ENCODE assay signal across 8 cellular contexts in genomic region chr19:3665681-3666544, GRCh38. TPM values are rescaled to one million over a fixed set of nuclear protein-coding genes. Genes with fewer than 3 reads are reported as not detected.
DNase-seq lines count a peak whose midpoint lies in the region; ATAC-seq, FAIRE-seq and TF ChIP-seq lines count a peak whose summit lies in the region.

No MANE protein-coding gene starts in this region.

- WGBS in mammary epithelial cell (ENCODE audit: low coverage, missing lambda C conversion rate): 44% methylated on average over 14 of the region's 40 CpGs
- 64% methylated on average over 20 of the region's 40 CpGs for WGBS in HepG2 (ENCODE audit: low lambda C conversion rate)

- no peak for TF ChIP-seq POLR2A in HepG2 (IDR thresholded peaks at IDR 0.05; ENCODE audit: insufficient read depth in 1 of 2, low read depth in 2 of 2, low read length in 2 of 2)

- CTCF ChIA-PET in CD8-positive, alpha-beta T cell (lab: Charles Lee): interaction anchor here (0.6 to 8.4 kb wide), 16 partner anchors 8 to 322 kb away, joined by 3 to 160 read pairs (median 4); partner anchors contain the start of genes CACTIN, PIP5K1C and TJP3
- CTCF ChIA-PET in mammary epithelial cell (lab: Charles Lee; ENCODE audit: low non-redundant PET): interaction anchor here (0.6 kb wide), 1 partner anchor 183 kb away, joined by 4 read pairs; no protein-coding TSS in a partner anchor
- CTCF ChIA-PET in HepG2 (lab: Yijun Ruan, JAX; ENCODE audit: low intra/inter-chr PET ratio, low total read pairs): interaction anchor here (0.8 to 1.5 kb wide), 2 partner anchors 35 to 40 kb away, joined by 5 to 16 read pairs; partner anchors contain the start of gene PIP5K1C

- H3K9me3 Mint-ChIP-seq in CD8-positive, alpha-beta T cell: no peaks in the 10 kb centered on the region

- H3K4me3 ChIP-seq in CD8-positive, alpha-beta T cell (ENCODE audit: low read depth, low read length): no peak overlapping the region
- H3K4me3 ChIP-seq in mammary epithelial cell (replicated peaks in 1 of 3; ENCODE audit: insufficient read depth in 1 of 3, low read depth in 2 of 3, low read length in 3 of 3): no peak overlapping the region
- no peak overlapping the region for H3K4me3 ChIP-seq in HepG2 (replicated peaks in 1 of 3; ENCODE audit: insufficient read depth in 1 of 3, low read depth in 2 of 3, low read length in 3 of 3)

- H3K9me3 ChIP-seq in CD8-positive, alpha-beta T cell (ENCODE audit: low read length): no peaks in the 10 kb centered on the region
- H3K9me3 ChIP-seq in mammary epithelial cell (replicated peaks; ENCODE audit: insufficient read depth, low read length): no peaks in the 10 kb centered on the region
- H3K9me3 ChIP-seq in HepG2 (ENCODE audit: low read length): no peaks in the 10 kb centered on the region

- peak; percentile 85 for TF ChIP-seq CTCF in CD8-positive, alpha-beta T cell (IDR thresholded peaks at IDR 0.05)
- TF ChIP-seq CTCF in mammary epithelial cell (conservative IDR thresholded peaks at IDR 0.05 in 1 of 2, IDR thresholded peaks at IDR 0.05 in 1 of 2; ENCODE audit: extremely low read depth in 1 of 2, insufficient read depth in 1 of 2, low read depth in 1 of 2, low read length in 2 of 2) (peak; percentile 72 to 90), HepG2 (CRISPR knock-in tag; IDR thresholded peaks at IDR 0.05) (peak; percentile 97)

- peaks cover 28% of the 10 kb centered on the region for H3K36me3 Mint-ChIP-seq in CD8-positive, alpha-beta T cell

- in situ Hi-C loops in mammary epithelial cell (cut with MboI; ENCODE audit: low sequenced_read_pairs in 2 of 2): no loop called here
- in situ Hi-C loops in HepG2 (cut with HindIII; ENCODE audit: extremely low pct_ligation_motif_present, low pct_unique_long_range_greater_than_20kb): no loop called here

- dilution Hi-C loops in mammary epithelial cell (cut with HindIII; ENCODE audit: low sequenced_read_pairs): no loop called here

- intact Hi-C loops in CD8-positive, alpha-beta T cell (cut with DNase I, micrococcal nuclease): loop anchor here (1.0 to 2.0 kb wide), 6 partner anchors 34 to 538 kb away; partner anchors contain the start of gene PIP5K1C (in 2 of the 2)
- intact Hi-C loops in mammary epithelial cell (cut with micrococcal nuclease) (loop anchor here (1.0 to 10.0 kb wide), 3 partner anchors 34 to 539 kb away; partner anchors contain the start of gene PIP5K1C), HepG2 (cut with micrococcal nuclease; ENCODE audit: unreplicated experiment) (loop anchor here (5.0 kb wide), 1 partner anchor 36 kb away; the partner anchor contains the start of gene PIP5K1C)

- H3K4me2 ChIP-seq in mammary epithelial cell (ENCODE audit: insufficient read depth, low read depth, low read length) (no peak overlapping the region), HepG2 (ENCODE audit: low read depth, low read length) (no peak overlapping the region)

- H3K27ac Mint-ChIP-seq in CD8-positive, alpha-beta T cell: no peak overlapping the region

- no TSS peak for BruUV-seq in mammary epithelial cell (replicated peaks; lab: Mats Ljungman, UMichigan)
- BruUV-seq in HepG2 (replicated peaks; lab: Mats Ljungman, UMichigan): no TSS peak

- TF ChIP-seq EP300 in HepG2 (IDR thresholded peaks at IDR 0.05; ENCODE audit: low read depth in 2 of 2, low read length in 2 of 2): no peak
- TF ChIP-seq EP300 in HepG2 (CRISPR knock-in tag; IDR thresholded peaks at IDR 0.05; ENCODE audit: borderline replicate concordance): no peak

- no peak for FAIRE-seq in HepG2 (lab: Jason Lieb, UNC)

- H3K9ac ChIP-seq in mammary epithelial cell (ENCODE audit: insufficient read depth, low read length): no peak overlapping the region
- no peak overlapping the region for H3K9ac ChIP-seq in HepG2 (ENCODE audit: insufficient read depth, low read depth, low read length)

- H3K4me3 Mint-ChIP-seq in CD8-positive, alpha-beta T cell: no peak overlapping the region

- TF ChIP-seq RAD21 in HepG2 (CRISPR knock-in tag; IDR thresholded peaks at IDR 0.05): peak; percentile 93

- peak; percentile 56 to 91 (median 70) for DNase-seq in CD8-positive, alpha-beta T cell
- DNase-seq in HK-2 (ENCODE audit: unreplicated experiment) (peak; percentile 69), mammary epithelial cell (peak; percentile 14), HepG2 (ENCODE audit: low spot score) (peak; percentile 13)
- peak; percentile 56 for DNase-seq in activated CD4-positive, CD25-positive, alpha-beta regulatory T cell treated with anti-CD3 and anti-CD28 coated beads, Interleukin-2, amount 50 U/mL, for 16 hours (ENCODE audit: low read depth, low spot score)
- DNase-seq in stimulated activated CD4-positive, alpha-beta T cell treated with anti-CD3 and anti-CD28 coated beads, TNF-alpha, amount 100 ng/mL, for 4 hours (ENCODE audit: low read depth in 3 of 3): peak; percentile 57 to 71 (median 69)

- no peak overlapping the region for H3K27ac ChIP-seq in CD8-positive, alpha-beta T cell (ENCODE audit: low read depth, low read length)
- H3K27ac ChIP-seq in mammary epithelial cell (ENCODE audit: insufficient read depth, low read depth, low read length) (no peak overlapping the region), HepG2 (ENCODE audit: extremely low read length, insufficient read depth, low read length) (no peak overlapping the region)

- peaks cover 2% of the 10 kb centered on the region for H4K20me1 ChIP-seq in mammary epithelial cell (ENCODE audit: insufficient read depth, low read length)
- no peaks in the 10 kb centered on the region for H4K20me1 ChIP-seq in HepG2 (ENCODE audit: insufficient read depth, low read length)

- no peaks in the 10 kb centered on the region for H3K79me2 ChIP-seq in mammary epithelial cell (ENCODE audit: insufficient read depth, low read length)
- no peaks in the 10 kb centered on the region for H3K79me2 ChIP-seq in HepG2 (ENCODE audit: insufficient read depth, low read length)

- POLR2A ChIA-PET in CD8-positive, alpha-beta T cell (lab: Charles Lee): interaction anchor here (0.5 to 1.2 kb wide), 2 partner anchors 24 to 34 kb away, joined by 3 read pairs; partner anchors contain the start of gene PIP5K1C
- POLR2A ChIA-PET in HepG2 (lab: Yijun Ruan, JAX): no interaction called here

- ATAC-seq in CD8-positive, alpha-beta T cell: peak; percentile 98
- ATAC-seq in HepG2 (peak; percentile 64), GM21717 (IDR thresholded peaks at IDR 0.05; ENCODE audit: unreplicated experiment) (no peak), HG03565 (IDR thresholded peaks at IDR 0.05; ENCODE audit: unreplicated experiment) (no peak)

- H3K4me1 ChIP-seq in CD8-positive, alpha-beta T cell (ENCODE audit: insufficient read depth, low read length): peaks cover 11% of the 10 kb centered on the region
- peaks cover 22% of the 10 kb centered on the region for H3K4me1 ChIP-seq in mammary epithelial cell (ENCODE audit: insufficient read depth, low read length)
- H3K4me1 ChIP-seq in HepG2 (ENCODE audit: insufficient read depth, low read length): peaks cover 21% of the 10 kb centered on the region

- no peaks in the 10 kb centered on the region for H3K27me3 ChIP-seq in CD8-positive, alpha-beta T cell (ENCODE audit: insufficient read depth, low read length)
- H3K27me3 ChIP-seq in mammary epithelial cell (ENCODE audit: insufficient read depth, low read length): no peaks in the 10 kb centered on the region
- H3K27me3 ChIP-seq in HepG2 (ENCODE audit: control insufficient read depth in 1 of 2, insufficient read depth in 2 of 2, low read length in 2 of 2): no peaks in the 10 kb centered on the region

- H3K4me1 Mint-ChIP-seq in CD8-positive, alpha-beta T cell (ENCODE audit: low read depth): peaks cover 11% of the 10 kb centered on the region

- no peaks in the 10 kb centered on the region for H3K27me3 Mint-ChIP-seq in CD8-positive, alpha-beta T cell (ENCODE audit: low read depth)

- H2AFZ ChIP-seq in mammary epithelial cell (ENCODE audit: low read depth, low read length) (no peak overlapping the region), HepG2 (ENCODE audit: low read length) (no peak overlapping the region)

- no peaks in the 10 kb centered on the region for H3K36me3 ChIP-seq in CD8-positive, alpha-beta T cell (ENCODE audit: insufficient read depth, low read length)
- H3K36me3 ChIP-seq in mammary epithelial cell (ENCODE audit: insufficient read depth, low read length) (no peaks in the 10 kb centered on the region), HepG2 (replicated peaks in 1 of 2; ENCODE audit: control insufficient read depth in 1 of 2, insufficient read depth in 2 of 2, low read length in 2 of 2) (peaks cover 0 to 16% of the 10 kb centered on the region in 2 experiments; a peak in 4 of 5 replicates)

RNA-seq across cellular contexts. Expression of gene PIP5K1C, which starts 34.4 kb away (rescaled TPM):
- 10 to 100 TPM; 11.4 to 12.2 TPM for total RNA-seq in CD8-positive, alpha-beta T cell
- total RNA-seq in mammary epithelial cell (10 to 100 TPM; 22.5 to 26.7 TPM), HepG2 (2016; rRNA removed; fragmentation: Illumina TruSeq; extraction: Trizol) (4.3 and 5.2 TPM in 2 replicates)
- polyA plus RNA-seq in mammary epithelial cell (8.9 TPM), HepG2 (2011; rRNA removed) (3.6 and 4.8 TPM in 2 replicates)
- polyA minus RNA-seq in mammary epithelial cell: 34.6 TPM
- 7.1 TPM in 2 replicates for total RNA-seq in HepG2 (2016; cell fraction: cytosol; rRNA removed; fragmentation: Illumina TruSeq; extraction: Trizol; ENCODE audit: low read depth)
- 3.5 and 4.4 TPM in 2 replicates for total RNA-seq in HepG2 (2016; cell fraction: insoluble cytoplasmic fraction; rRNA removed; fragmentation: Illumina TruSeq; extraction: Trizol)
- 6.2 and 6.4 TPM in 2 replicates for total RNA-seq in HepG2 (2016; cell fraction: membrane; rRNA removed; fragmentation: Illumina TruSeq; extraction: Trizol)
- 3.7 and 4.3 TPM in 2 replicates for total RNA-seq in HepG2 (2016; cell fraction: nucleus; rRNA removed; fragmentation: Illumina TruSeq; extraction: Trizol)
- 1.9 and 2.3 TPM in 2 replicates for polyA plus RNA-seq in HepG2 (2011; cell fraction: cytosol; rRNA removed)
- 11.5 and 14.0 TPM in 2 replicates for polyA plus RNA-seq in HepG2 (2011; cell fraction: nucleus; rRNA removed)
- 6.4 and 8.6 TPM in 2 replicates for polyA plus RNA-seq in HepG2 (2012)
- polyA plus RNA-seq in HepG2 (2016; cell fraction: cytosol; fragmentation: Illumina TruSeq; extraction: Trizol; ENCODE audit: low read depth): 0.99 and 1.0 TPM in 2 replicates
- polyA plus RNA-seq in HepG2 (2016; cell fraction: insoluble cytoplasmic fraction; fragmentation: Illumina TruSeq; extraction: Trizol; ENCODE audit: low read depth): 6.8 and 10.5 TPM in 2 replicates
- polyA plus RNA-seq in HepG2 (2016; cell fraction: membrane; fragmentation: Illumina TruSeq; extraction: Trizol; ENCODE audit: low read depth): 4.0 and 4.6 TPM in 2 replicates
- 16.9 and 17.1 TPM in 2 replicates for polyA plus RNA-seq in HepG2 (2016; cell fraction: nucleus; fragmentation: Illumina TruSeq; extraction: Trizol; ENCODE audit: insufficient read depth, low read depth)
- polyA minus RNA-seq in HepG2 (2011; rRNA and poly(A)+ RNA removed; ENCODE audit: low replicate concordance): 21.9 and 27.3 TPM in 2 replicates
- 6.3 and 12.3 TPM in 2 replicates for polyA minus RNA-seq in HepG2 (2011; cell fraction: cytosol; rRNA and poly(A)+ RNA removed)
- 5.9 and 6.3 TPM in 2 replicates for polyA minus RNA-seq in HepG2 (2011; cell fraction: nucleus; rRNA and poly(A)+ RNA removed)

RNA-seq across cellular contexts. Expression of gene CACTIN, which starts 39.3 kb away (rescaled TPM):
- total RNA-seq in CD8-positive, alpha-beta T cell: 10 to 100 TPM; 32.5 to 33.0 TPM
- total RNA-seq in mammary epithelial cell: 10 to 100 TPM; 16.0 to 26.5 TPM
- 14.4 TPM for polyA plus RNA-seq in mammary epithelial cell
- polyA minus RNA-seq in mammary epithelial cell: 11.2 TPM
- total RNA-seq in HepG2 (2016; rRNA removed; fragmentation: Illumina TruSeq; extraction: Trizol): 11.1 and 16.6 TPM in 2 replicates
- total RNA-seq in HepG2 (2016; cell fraction: cytosol; rRNA removed; fragmentation: Illumina TruSeq; extraction: Trizol; ENCODE audit: low read depth): 2.8 and 3.1 TPM in 2 replicates
- 11.2 and 17.9 TPM in 2 replicates for total RNA-seq in HepG2 (2016; cell fraction: insoluble cytoplasmic fraction; rRNA removed; fragmentation: Illumina TruSeq; extraction: Trizol)
- 4.7 and 5.6 TPM in 2 replicates for total RNA-seq in HepG2 (2016; cell fraction: membrane; rRNA removed; fragmentation: Illumina TruSeq; extraction: Trizol)
- 9.0 and 11.6 TPM in 2 replicates for total RNA-seq in HepG2 (2016; cell fraction: nucleus; rRNA removed; fragmentation: Illumina TruSeq; extraction: Trizol)
- 10.0 and 11.5 TPM in 2 replicates for polyA plus RNA-seq in HepG2 (2011; rRNA removed)
- 6.6 and 11.2 TPM in 2 replicates for polyA plus RNA-seq in HepG2 (2011; cell fraction: cytosol; rRNA removed)
- polyA plus RNA-seq in HepG2 (2011; cell fraction: nucleus; rRNA removed): 31.8 and 41.5 TPM in 2 replicates
- 5.7 and 5.8 TPM in 2 replicates for polyA plus RNA-seq in HepG2 (2012)
- 1.7 and 1.8 TPM in 2 replicates for polyA plus RNA-seq in HepG2 (2016; cell fraction: cytosol; fragmentation: Illumina TruSeq; extraction: Trizol; ENCODE audit: low read depth)
- polyA plus RNA-seq in HepG2 (2016; cell fraction: insoluble cytoplasmic fraction; fragmentation: Illumina TruSeq; extraction: Trizol; ENCODE audit: low read depth): 10.2 and 13.0 TPM in 2 replicates
- polyA plus RNA-seq in HepG2 (2016; cell fraction: membrane; fragmentation: Illumina TruSeq; extraction: Trizol; ENCODE audit: low read depth): 3.7 and 4.0 TPM in 2 replicates
- 28.6 and 30.2 TPM in 2 replicates for polyA plus RNA-seq in HepG2 (2016; cell fraction: nucleus; fragmentation: Illumina TruSeq; extraction: Trizol; ENCODE audit: insufficient read depth, low read depth)
- 9.7 and 19.5 TPM in 2 replicates for polyA minus RNA-seq in HepG2 (2011; rRNA and poly(A)+ RNA removed; ENCODE audit: low replicate concordance)
- polyA minus RNA-seq in HepG2 (2011; cell fraction: cytosol; rRNA and poly(A)+ RNA removed): 5.0 and 5.2 TPM in 2 replicates
- 5.3 and 5.7 TPM in 2 replicates for polyA minus RNA-seq in HepG2 (2011; cell fraction: nucleus; rRNA and poly(A)+ RNA removed)

RNA-seq across cellular contexts. Expression of gene TJP3, which starts 42.3 kb away (rescaled TPM):
- total RNA-seq in CD8-positive, alpha-beta T cell: 1 to 10 TPM; 3.4 to 4.6 TPM
- under 1 TPM; 0.50 to 0.54 TPM for total RNA-seq in mammary epithelial cell
- 0.48 TPM for polyA plus RNA-seq in mammary epithelial cell
- 0.41 TPM for polyA minus RNA-seq in mammary epithelial cell
- total RNA-seq in HepG2 (2016; rRNA removed; fragmentation: Illumina TruSeq; extraction: Trizol): 20.6 and 21.5 TPM in 2 replicates
- total RNA-seq in HepG2 (2016; cell fraction: cytosol; rRNA removed; fragmentation: Illumina TruSeq; extraction: Trizol; ENCODE audit: low read depth): 4.8 and 6.1 TPM in 2 replicates
- total RNA-seq in HepG2 (2016; cell fraction: insoluble cytoplasmic fraction; rRNA removed; fragmentation: Illumina TruSeq; extraction: Trizol): 12.8 and 26.0 TPM in 2 replicates
- total RNA-seq in HepG2 (2016; cell fraction: membrane; rRNA removed; fragmentation: Illumina TruSeq; extraction: Trizol): 6.5 and 7.3 TPM in 2 replicates
- total RNA-seq in HepG2 (2016; cell fraction: nucleus; rRNA removed; fragmentation: Illumina TruSeq; extraction: Trizol): 21.9 and 26.6 TPM in 2 replicates
- 2.3 and 3.3 TPM in 2 replicates for polyA plus RNA-seq in HepG2 (2011; rRNA removed)
- polyA plus RNA-seq in HepG2 (2011; cell fraction: cytosol; rRNA removed): 0.60 and 0.95 TPM in 2 replicates
- 7.0 and 7.9 TPM in 2 replicates for polyA plus RNA-seq in HepG2 (2011; cell fraction: nucleus; rRNA removed)
- polyA plus RNA-seq in HepG2 (2012): 5.3 and 9.8 TPM in 2 replicates
- polyA plus RNA-seq in HepG2 (2016; cell fraction: cytosol; fragmentation: Illumina TruSeq; extraction: Trizol; ENCODE audit: low read depth): 1.8 and 2.4 TPM in 2 replicates
- 14.4 and 15.0 TPM in 2 replicates for polyA plus RNA-seq in HepG2 (2016; cell fraction: insoluble cytoplasmic fraction; fragmentation: Illumina TruSeq; extraction: Trizol; ENCODE audit: low read depth)
- 3.0 and 3.4 TPM in 2 replicates for polyA plus RNA-seq in HepG2 (2016; cell fraction: membrane; fragmentation: Illumina TruSeq; extraction: Trizol; ENCODE audit: low read depth)
- polyA plus RNA-seq in HepG2 (2016; cell fraction: nucleus; fragmentation: Illumina TruSeq; extraction: Trizol; ENCODE audit: insufficient read depth, low read depth): 30.0 and 33.5 TPM in 2 replicates
- 4.2 and 4.7 TPM in 2 replicates for polyA minus RNA-seq in HepG2 (2011; rRNA and poly(A)+ RNA removed; ENCODE audit: low replicate concordance)
- polyA minus RNA-seq in HepG2 (2011; cell fraction: cytosol; rRNA and poly(A)+ RNA removed): 4.5 and 6.3 TPM in 2 replicates
- 3.5 and 6.6 TPM in 2 replicates for polyA minus RNA-seq in HepG2 (2011; cell fraction: nucleus; rRNA and poly(A)+ RNA removed)

RNA-seq across cellular contexts. Expression of gene TBXA2R, which starts 59.2 kb away (rescaled TPM):
- total RNA-seq in CD8-positive, alpha-beta T cell: 1 to 10 TPM; 2.3 to 2.6 TPM
- under 1 TPM in 1 of 2 donors, not detected in 1; 0.17 TPM for total RNA-seq in mammary epithelial cell
- 0.07 TPM for polyA plus RNA-seq in mammary epithelial cell
- not detected for polyA minus RNA-seq in mammary epithelial cell
- not detected in 2 replicates for total RNA-seq in HepG2 (2016; rRNA removed; fragmentation: Illumina TruSeq; extraction: Trizol)
- not detected in 2 replicates for total RNA-seq in HepG2 (2016; cell fraction: cytosol; rRNA removed; fragmentation: Illumina TruSeq; extraction: Trizol; ENCODE audit: low read depth)
- not detected in 2 replicates for total RNA-seq in HepG2 (2016; cell fraction: insoluble cytoplasmic fraction; rRNA removed; fragmentation: Illumina TruSeq; extraction: Trizol)
- total RNA-seq in HepG2 (2016; cell fraction: membrane; rRNA removed; fragmentation: Illumina TruSeq; extraction: Trizol): not detected in 2 replicates
- total RNA-seq in HepG2 (2016; cell fraction: nucleus; rRNA removed; fragmentation: Illumina TruSeq; extraction: Trizol): not detected in 2 replicates
- polyA plus RNA-seq in HepG2 (2011; rRNA removed): 0.05 and 0.09 TPM in 2 replicates
- 0.04 TPM in 2 replicates for polyA plus RNA-seq in HepG2 (2011; cell fraction: cytosol; rRNA removed)
- polyA plus RNA-seq in HepG2 (2011; cell fraction: nucleus; rRNA removed): 0.11 TPM in 1 of 2 replicates, not detected in the other
- not detected in 2 replicates for polyA plus RNA-seq in HepG2 (2012)
- polyA plus RNA-seq in HepG2 (2016; cell fraction: cytosol; fragmentation: Illumina TruSeq; extraction: Trizol; ENCODE audit: low read depth): not detected in 2 replicates
- not detected in 2 replicates for polyA plus RNA-seq in HepG2 (2016; cell fraction: insoluble cytoplasmic fraction; fragmentation: Illumina TruSeq; extraction: Trizol; ENCODE audit: low read depth)
- not detected in 2 replicates for polyA plus RNA-seq in HepG2 (2016; cell fraction: membrane; fragmentation: Illumina TruSeq; extraction: Trizol; ENCODE audit: low read depth)
- polyA plus RNA-seq in HepG2 (2016; cell fraction: nucleus; fragmentation: Illumina TruSeq; extraction: Trizol; ENCODE audit: insufficient read depth, low read depth): not detected in 2 replicates
- polyA minus RNA-seq in HepG2 (2011; rRNA and poly(A)+ RNA removed; ENCODE audit: low replicate concordance): 0.20 and 1.3 TPM in 2 replicates
- polyA minus RNA-seq in HepG2 (2011; cell fraction: cytosol; rRNA and poly(A)+ RNA removed): not detected in 2 replicates
- polyA minus RNA-seq in HepG2 (2011; cell fraction: nucleus; rRNA and poly(A)+ RNA removed): not detected in 2 replicates

Comparison
In these comparisons a context has a peak if more than half of its experiments do, and no peak if none do; other contexts are left out.
1. ATAC-seq: peak in CD8-positive, alpha-beta T cell (single experiment) and HepG2 (single experiment); none in GM21717 (single experiment) and HG03565 (single experiment).
2. DNase-seq: peak in every context shown above with its lines; median percentile 70 in CD8-positive, alpha-beta T cell; 69 in HK-2; 69 in stimulated activated CD4-positive, alpha-beta T cell treated with anti-CD3 and anti-CD28 coated beads, TNF-alpha, amount 100 ng/mL, for 4 hours; 56 in activated CD4-positive, CD25-positive, alpha-beta regulatory T cell treated with anti-CD3 and anti-CD28 coated beads, Interleukin-2, amount 50 U/mL, for 16 hours; 14 in mammary epithelial cell; 13 in HepG2.
3. Peak in every context shown above with its lines, with median percentiles within 50 percentile points of each other: CTCF ChIP-seq.